ENCODE assay signal across 18 cellular contexts in the genomic region with DNA sequence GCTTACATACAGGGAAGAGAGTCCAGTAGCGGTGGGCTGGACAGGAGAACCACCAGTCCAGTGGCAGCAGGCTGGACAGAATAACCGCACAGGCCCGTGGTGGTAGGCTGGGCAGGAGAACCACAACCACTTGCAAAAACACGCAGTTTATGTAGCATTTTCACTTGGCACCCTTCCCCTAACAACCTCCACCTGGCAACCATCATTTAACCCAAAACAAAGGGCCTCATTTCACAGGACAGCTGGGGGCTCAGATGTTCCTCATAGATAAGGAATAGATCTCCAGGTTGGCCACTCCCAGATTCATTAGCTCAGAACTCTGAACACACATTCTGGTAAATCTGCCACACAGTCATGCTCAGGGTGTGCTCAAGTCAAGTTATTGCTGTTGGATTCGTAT.
"Had no signal": no experiment of that assay in that cellular context is flagged by ENCODE, and none has a peak within 500 bp of the region (broad histone marks: within the 10 kb centered on the region; RNA-seq: fewer than 3 reads in every experiment).

No MANE protein-coding gene starts in this region.

- H3K36me3 Mint-ChIP-seq: activated naive CD4-positive, alpha-beta T cell treated with anti-CD3 and anti-CD28 coated beads, Interleukin-2, amount 50 U/mL, for 72 hours had no signal

- H3K27me3 Mint-ChIP-seq: activated T-helper 17 cell treated with anti-CD3 and anti-CD28 coated beads, Interleukin-2, amount 50 U/mL, for 72 hours had no signal

- DNase-seq: activated T-cell treated with anti-CD3 and anti-CD28 coated beads, Interleukin-2, amount 50 U/mL, for 1 hour; central memory CD4-positive, alpha-beta T cell; effector memory CD4-positive, alpha-beta T cell; foreskin melanocyte; hippocampal formation; left ventricle myocardium superior; mammary epithelial cell; nephron progenitor cell; pancreas; psoas muscle; spleen; stimulated activated CD4-positive, alpha-beta T cell treated with anti-CD3 and anti-CD28 coated beads, Interleukin-4, amount 100 ng/mL, for 1 hour; T1000; uterus had no signal

- H3K27ac Mint-ChIP-seq: activated naive CD4-positive, alpha-beta T cell treated with anti-CD3 and anti-CD28 coated beads, Interleukin-2, amount 50 U/mL, for 72 hours; activated T-helper 17 cell treated with anti-CD3 and anti-CD28 coated beads, Interleukin-2, amount 50 U/mL, for 72 hours; nephron progenitor cell; WTC11 had no signal

- H3K4me3 Mint-ChIP-seq: nephron progenitor cell, WTC11 had no signal

- H3K9me3 Mint-ChIP-seq: activated T-helper 17 cell treated with anti-CD3 and anti-CD28 coated beads, Interleukin-2, amount 50 U/mL, for 72 hours had no signal

- ATAC-seq: activated naive CD4-positive, alpha-beta T cell treated with anti-CD3 and anti-CD28 coated beads, Interleukin-2, amount 50 U/mL, for 72 hours; activated T-helper 17 cell treated with anti-CD3 and anti-CD28 coated beads, Interleukin-2, amount 50 U/mL, for 72 hours; esophagus mucosa; left ventricle myocardium superior; pancreas; psoas muscle; WTC11 had no signal
